10 cellular contexts compared by ENCODE assay signal in genomic region chr2:151922845-151923666, GRCh38.
DNase-seq lines count a peak whose midpoint lies in the region; ATAC-seq and TF ChIP-seq lines count a peak whose summit lies in the region.
"Had no signal": no experiment of that assay in that cellular context is flagged by ENCODE, and none has a peak within 500 bp of the region (broad histone marks: within the 10 kb centered on the region; RNA-seq: fewer than 3 reads in every experiment).

No MANE protein-coding gene starts in this region.

- no peaks in the 10 kb centered on the region for H3K27me3 ChIP-seq in CD4-positive, alpha-beta memory T cell (ENCODE audit: insufficient read depth, low read length)

- peaks cover 0 to 3% (median 0%) of the 10 kb centered on the region in 8 donors for H3K9me3 Mint-ChIP-seq in CD4-positive, alpha-beta memory T cell
- H3K9me3 Mint-ChIP-seq: T-cell had no signal

- H3K27ac Mint-ChIP-seq in CD4-positive, alpha-beta memory T cell: no peak overlapping the region
- H3K27ac Mint-ChIP-seq: T-cell had no signal

- no peaks in the 10 kb centered on the region for H3K9me3 ChIP-seq in mucosa of descending colon
- H3K9me3 ChIP-seq in CD4-positive, alpha-beta memory T cell (ENCODE audit: control insufficient read depth in 1 of 2, low read length in 2 of 2): no peaks in the 10 kb centered on the region

- peak; percentile 46 for ATAC-seq in mucosa of descending colon
- ATAC-seq in GM21825 (IDR thresholded peaks at IDR 0.05; ENCODE audit: unreplicated experiment): no peak
- ATAC-seq: T-cell had no signal

- peaks cover 0 to 4% (median under 1%) of the 10 kb centered on the region in 4 donors for H3K4me1 Mint-ChIP-seq in CD4-positive, alpha-beta memory T cell

- no peak for TF ChIP-seq CTCF in fibroblast of mammary gland (conservative IDR thresholded peaks at IDR 0.05; ENCODE audit: control insufficient read depth, insufficient read depth, low read depth, low read length)
- TF ChIP-seq CTCF in mucosa of descending colon (IDR thresholded peaks at IDR 0.05): no peak

- H3K36me3 Mint-ChIP-seq in CD4-positive, alpha-beta memory T cell: no peaks in the 10 kb centered on the region
- H3K36me3 Mint-ChIP-seq: T-cell had no signal

- POLR2A ChIA-PET in CD4-positive, alpha-beta memory T cell (lab: Charles Lee; ENCODE audit: partially characterized antibody): no interaction called here

- no peaks in the 10 kb centered on the region for H3K4me1 ChIP-seq in mucosa of descending colon (ENCODE audit: low read depth)
- no peaks in the 10 kb centered on the region for H3K4me1 ChIP-seq in CD4-positive, alpha-beta memory T cell (ENCODE audit: insufficient read depth, low read length)

- H3K27me3 Mint-ChIP-seq in CD4-positive, alpha-beta memory T cell: peaks cover 13% of the 10 kb centered on the region in 2 donors

- H3K36me3 ChIP-seq in mucosa of descending colon (ENCODE audit: low read depth): no peaks in the 10 kb centered on the region
- no peaks in the 10 kb centered on the region for H3K36me3 ChIP-seq in CD4-positive, alpha-beta memory T cell (ENCODE audit: insufficient read depth, low read length)

- no peak overlapping the region for H3K4me3 Mint-ChIP-seq in CD4-positive, alpha-beta memory T cell
- H3K4me3 Mint-ChIP-seq: T-cell had no signal

- H3K4me3 ChIP-seq in fibroblast of mammary gland (ENCODE audit: control insufficient read depth, low read depth, low read length): no peak overlapping the region
- no peak overlapping the region for H3K4me3 ChIP-seq in mucosa of descending colon
- no peak overlapping the region for H3K4me3 ChIP-seq in CD4-positive, alpha-beta memory T cell (ENCODE audit: low read length in 2 of 2)

- no peak overlapping the region for H3K27ac ChIP-seq in CD4-positive, alpha-beta memory T cell (ENCODE audit: low read depth, low read length)

- CTCF ChIA-PET in CD4-positive, alpha-beta memory T cell (lab: Charles Lee; ENCODE audit: partially characterized antibody): no interaction called here

- DNase-seq in Ammon's horn (ENCODE audit: low spot score): peak; percentile 68
- peak; percentile 74 for DNase-seq in NOMO-1 treated with dmso at 0.1 percent for 144 hours (lab: John Stamatoyannopoulos, UW; ENCODE audit: unreplicated experiment)
- peak; percentile 9 for DNase-seq in fibroblast of mammary gland (ENCODE audit: low read depth)
- peak; percentile 44 to 64 (median 45) for DNase-seq in mucosa of descending colon
- DNase-seq in CD4-positive, alpha-beta memory T cell: no peak
- DNase-seq in amniotic stem cell (lab: John Stamatoyannopoulos, UW): no peak
- no peak for DNase-seq in mesenteric fat pad (ENCODE audit: low spot score)
- DNase-seq: stimulated activated naive CD4-positive, alpha-beta T cell treated with Interleukin-2 at 50 U/mL for 16 hours had no signal

- intact Hi-C loops in mucosa of descending colon (cut with DNase I, micrococcal nuclease): no loop called here
- intact Hi-C loops in CD4-positive, alpha-beta memory T cell (cut with micrococcal nuclease): no loop called here

Comparison
In these comparisons a context has a peak if more than half of its experiments do, and no peak if none do; other contexts are left out.
1. DNase-seq: peak in Ammon's horn (single experiment), NOMO-1 treated with dmso at 0.1 percent for 144 hours (single experiment), fibroblast of mammary gland (single experiment) and mucosa of descending colon (3 of 3); none in CD4-positive, alpha-beta memory T cell (0 of 5), amniotic stem cell (single experiment) and mesenteric fat pad (single experiment).